1 cellular context compared by ENCODE assay signal in genomic region chr16:29994613-29995329, GRCh38.
A peak's percentile ranks its signal among the peaks of the same experiment; 100 is the strongest.
TF ChIP-seq lines count a peak whose summit lies in the region.

No MANE protein-coding gene starts in this region.

TF ChIP-seq in HepG2, 621 proteins besides CTCF, POLR2A, EP300 and RAD21 (continues in another document):
- TF ChIP-seq, protein P1, sequence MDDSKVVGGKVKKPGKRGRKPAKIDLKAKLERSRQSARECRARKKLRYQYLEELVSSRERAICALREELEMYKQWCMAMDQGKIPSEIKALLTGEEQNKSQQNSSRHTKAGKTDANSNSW (CRISPR knock-in tag; IDR thresholded peaks at IDR 0.05; ENCODE audit: borderline replicate concordance), result no peak
- TF ChIP-seq ZNF136 (CRISPR knock-in tag; IDR thresholded peaks at IDR 0.05; ENCODE audit: low read depth) (no peak), CREM (IDR thresholded peaks at IDR 0.05) (no peak), CREM (CRISPR knock-in tag; IDR thresholded peaks at IDR 0.05) (no peak), ZNF891 (CRISPR knock-in tag; IDR thresholded peaks at IDR 0.05) (no peak), CEBPZ (IDR thresholded peaks at IDR 0.05; ENCODE audit: low read length) (no peak), SOX5 (CRISPR knock-in tag; IDR thresholded peaks at IDR 0.05; ENCODE audit: borderline replicate concordance) (no peak), HHEX (CRISPR knock-in tag; IDR thresholded peaks at IDR 0.05) (no peak), FUBP1 (CRISPR knock-in tag; IDR thresholded peaks at IDR 0.05; ENCODE audit: borderline replicate concordance) (no peak), ZNF234 (CRISPR knock-in tag; conservative IDR thresholded peaks at IDR 0.05) (no peak), ZNF780A (CRISPR knock-in tag; IDR thresholded peaks at IDR 0.05) (0 out of 2 replicates have a peak, but pooled peaks have one; percentile 22), ZNF468 (CRISPR knock-in tag; IDR thresholded peaks at IDR 0.05) (no peak), PLRG1 (conservative IDR thresholded peaks at IDR 0.05) (no peak), ZNF749 (CRISPR knock-in tag; IDR thresholded peaks at IDR 0.05; ENCODE audit: borderline replicate concordance) (no peak), HDAC1 (CRISPR knock-in tag; IDR thresholded peaks at IDR 0.05) (no peak), SNAPC2 (CRISPR knock-in tag; IDR thresholded peaks at IDR 0.05) (no peak), SMARCC2 (IDR thresholded peaks at IDR 0.05) (no peak), SP4 (CRISPR knock-in tag; IDR thresholded peaks at IDR 0.05) (no peak), ARHGAP35 (CRISPR knock-in tag; IDR thresholded peaks at IDR 0.05; ENCODE audit: borderline replicate concordance) (no peak), ZSCAN9 (CRISPR knock-in tag; IDR thresholded peaks at IDR 0.05; ENCODE audit: borderline replicate concordance) (no peak), LCORL (IDR thresholded peaks at IDR 0.05) (no peak), LCORL (CRISPR knock-in tag; IDR thresholded peaks at IDR 0.05) (no peak), HNRNPL (IDR thresholded peaks at IDR 0.05; ENCODE audit: low read depth, low read length) (no peak), ZNF652 (CRISPR knock-in tag; IDR thresholded peaks at IDR 0.05; ENCODE audit: borderline replicate concordance, low read depth) (no peak), ZNF44 (CRISPR knock-in tag; IDR thresholded peaks at IDR 0.05) (0 out of 2 replicates have a peak, but pooled peaks have one; percentile 28), HNF1A (IDR thresholded peaks at IDR 0.05; ENCODE audit: low read depth) (no peak), HNF1A (CRISPR knock-in tag; IDR thresholded peaks at IDR 0.05; ENCODE audit: borderline replicate concordance) (no peak; the same call in 1 of the 2 replicates), HES4 (CRISPR knock-in tag; IDR thresholded peaks at IDR 0.05; ENCODE audit: borderline replicate concordance) (0 out of 2 replicates have a peak, but pooled peaks have one; percentile 9)
- TF ChIP-seq, protein P2, sequence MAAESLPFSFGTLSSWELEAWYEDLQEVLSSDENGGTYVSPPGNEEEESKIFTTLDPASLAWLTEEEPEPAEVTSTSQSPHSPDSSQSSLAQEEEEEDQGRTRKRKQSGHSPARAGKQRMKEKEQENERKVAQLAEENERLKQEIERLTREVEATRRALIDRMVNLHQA (CRISPR knock-in tag; IDR thresholded peaks at IDR 0.05), result no peak
- TF ChIP-seq, protein P3, sequence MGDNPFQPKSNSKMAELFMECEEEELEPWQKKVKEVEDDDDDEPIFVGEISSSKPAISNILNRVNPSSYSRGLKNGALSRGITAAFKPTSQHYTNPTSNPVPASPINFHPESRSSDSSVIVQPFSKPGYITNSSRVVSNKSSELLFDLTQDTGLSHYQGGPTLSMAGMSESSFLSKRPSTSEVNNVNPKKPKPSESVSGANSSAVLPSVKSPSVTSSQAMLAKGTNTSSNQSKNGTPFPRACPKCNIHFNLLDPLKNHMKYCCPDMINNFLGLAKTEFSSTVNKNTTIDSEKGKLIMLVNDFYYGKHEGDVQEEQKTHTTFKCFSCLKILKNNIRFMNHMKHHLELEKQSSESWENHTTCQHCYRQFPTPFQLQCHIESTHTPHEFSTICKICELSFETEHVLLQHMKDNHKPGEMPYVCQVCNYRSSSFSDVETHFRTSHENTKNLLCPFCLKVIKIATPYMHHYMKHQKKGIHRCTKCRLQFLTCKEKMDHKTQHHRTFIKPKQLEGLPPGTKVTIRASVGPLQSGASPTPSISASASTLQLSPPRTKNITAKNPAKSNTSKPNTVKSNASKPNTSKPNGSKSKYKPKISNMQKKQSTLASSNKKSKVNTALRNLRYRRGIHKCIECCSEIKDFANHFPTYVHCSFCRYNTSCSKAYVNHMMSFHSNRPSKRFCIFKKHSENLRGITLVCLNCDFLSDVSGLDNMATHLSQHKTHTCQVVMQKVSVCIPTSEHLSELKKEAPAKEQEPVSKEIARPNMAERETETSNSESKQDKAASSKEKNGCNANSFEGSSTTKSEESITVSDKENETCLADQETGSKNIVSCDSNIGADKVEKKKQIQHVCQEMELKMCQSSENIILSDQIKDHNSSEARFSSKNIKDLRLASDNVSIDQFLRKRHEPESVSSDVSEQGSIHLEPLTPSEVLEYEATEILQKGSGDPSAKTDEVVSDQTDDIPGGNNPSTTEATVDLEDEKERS (CRISPR knock-in tag; IDR thresholded peaks at IDR 0.05), result no peak
- TF ChIP-seq, protein P4, sequence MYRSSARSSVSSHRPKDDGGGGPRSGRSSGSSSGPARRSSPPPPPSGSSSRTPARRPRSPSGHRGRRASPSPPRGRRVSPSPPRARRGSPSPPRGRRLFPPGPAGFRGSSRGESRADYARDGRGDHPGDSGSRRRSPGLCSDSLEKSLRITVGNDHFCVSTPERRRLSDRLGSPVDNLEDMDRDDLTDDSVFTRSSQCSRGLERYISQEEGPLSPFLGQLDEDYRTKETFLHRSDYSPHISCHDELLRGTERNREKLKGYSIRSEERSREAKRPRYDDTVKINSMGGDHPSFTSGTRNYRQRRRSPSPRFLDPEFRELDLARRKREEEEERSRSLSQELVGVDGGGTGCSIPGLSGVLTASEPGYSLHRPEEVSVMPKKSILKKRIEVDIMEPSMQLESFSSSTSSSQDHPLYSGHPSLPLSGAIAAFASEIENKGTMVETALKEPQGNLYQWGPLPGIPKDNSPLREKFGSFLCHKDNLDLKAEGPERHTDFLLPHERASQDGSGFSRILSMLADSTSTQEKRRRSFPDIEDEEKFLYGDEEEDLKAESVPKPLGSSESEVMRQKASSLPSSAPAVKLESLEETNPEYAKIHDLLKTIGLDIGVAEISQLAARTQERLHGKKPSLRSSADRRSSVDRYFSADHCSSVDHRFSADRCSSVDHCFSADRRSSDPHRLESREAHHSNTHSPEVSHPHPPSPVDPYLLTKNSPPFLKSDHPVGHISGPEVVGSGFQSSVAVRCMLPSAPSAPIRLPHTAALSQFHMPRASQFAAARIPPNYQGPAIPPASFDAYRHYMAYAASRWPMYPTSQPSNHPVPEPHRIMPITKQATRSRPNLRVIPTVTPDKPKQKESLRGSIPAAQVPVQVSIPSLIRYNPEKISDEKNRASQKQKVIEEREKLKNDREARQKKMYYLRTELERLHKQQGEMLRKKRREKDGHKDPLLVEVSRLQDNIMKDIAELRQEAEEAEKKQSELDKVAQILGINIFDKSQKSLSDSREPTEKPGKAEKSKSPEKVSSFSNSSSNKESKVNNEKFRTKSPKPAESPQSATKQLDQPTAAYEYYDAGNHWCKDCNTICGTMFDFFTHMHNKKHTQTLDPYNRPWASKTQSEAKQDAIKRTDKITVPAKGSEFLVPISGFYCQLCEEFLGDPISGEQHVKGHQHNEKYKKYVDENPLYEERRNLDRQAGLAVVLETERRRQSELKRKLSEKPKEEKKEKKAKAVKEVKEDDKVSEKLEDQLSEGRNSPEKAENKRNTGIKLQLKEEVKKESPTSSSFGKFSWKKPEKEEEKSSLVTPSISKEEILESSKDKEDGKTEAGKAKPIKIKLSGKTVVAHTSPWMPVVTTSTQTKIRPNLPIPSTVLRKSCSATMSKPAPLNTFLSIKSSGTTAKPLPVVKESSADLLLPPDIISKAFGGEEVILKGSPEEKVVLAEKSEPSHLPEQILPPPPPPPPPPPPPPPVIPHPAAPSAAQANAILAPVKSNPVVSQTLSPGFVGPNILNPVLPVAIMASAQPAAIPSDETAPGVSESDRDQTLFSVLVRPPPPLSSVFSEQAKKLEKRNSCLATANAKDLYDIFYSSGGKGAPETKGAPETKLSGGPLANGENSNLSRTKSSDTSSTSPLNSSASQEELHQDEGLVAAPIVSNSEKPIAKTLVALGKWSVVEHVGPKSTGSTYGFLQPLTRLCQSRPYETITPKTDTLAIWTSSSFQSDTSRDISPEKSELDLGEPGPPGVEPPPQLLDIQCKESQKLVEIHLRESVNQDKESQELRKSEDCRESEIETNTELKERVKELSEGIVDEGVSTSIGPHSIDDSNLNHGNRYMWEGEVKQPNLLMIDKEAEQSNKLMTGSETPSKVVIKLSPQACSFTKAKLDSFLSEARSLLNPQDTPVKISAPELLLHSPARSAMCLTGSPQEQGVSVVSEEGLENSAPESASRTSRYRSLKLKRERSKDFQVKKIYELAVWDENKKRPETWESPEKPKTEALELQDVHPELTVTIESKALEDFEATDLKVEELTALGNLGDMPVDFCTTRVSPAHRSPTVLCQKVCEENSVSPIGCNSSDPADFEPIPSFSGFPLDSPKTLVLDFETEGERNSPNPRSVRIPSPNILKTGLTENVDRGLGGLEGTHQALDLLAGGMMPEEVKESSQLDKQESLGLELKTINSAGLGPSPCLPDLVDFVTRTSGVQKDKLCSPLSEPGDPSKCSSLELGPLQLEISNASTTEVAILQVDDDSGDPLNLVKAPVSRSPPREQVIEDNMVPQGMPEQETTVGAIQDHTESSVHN (CRISPR knock-in tag; IDR thresholded peaks at IDR 0.05), result peak; percentile 77; the same call in 1 of the 2 replicates
- TF ChIP-seq, protein P5, sequence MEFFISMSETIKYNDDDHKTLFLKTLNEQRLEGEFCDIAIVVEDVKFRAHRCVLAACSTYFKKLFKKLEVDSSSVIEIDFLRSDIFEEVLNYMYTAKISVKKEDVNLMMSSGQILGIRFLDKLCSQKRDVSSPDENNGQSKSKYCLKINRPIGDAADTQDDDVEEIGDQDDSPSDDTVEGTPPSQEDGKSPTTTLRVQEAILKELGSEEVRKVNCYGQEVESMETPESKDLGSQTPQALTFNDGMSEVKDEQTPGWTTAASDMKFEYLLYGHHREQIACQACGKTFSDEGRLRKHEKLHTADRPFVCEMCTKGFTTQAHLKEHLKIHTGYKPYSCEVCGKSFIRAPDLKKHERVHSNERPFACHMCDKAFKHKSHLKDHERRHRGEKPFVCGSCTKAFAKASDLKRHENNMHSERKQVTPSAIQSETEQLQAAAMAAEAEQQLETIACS (CRISPR knock-in tag; IDR thresholded peaks at IDR 0.05), result no peak
- TF ChIP-seq, protein P6, sequence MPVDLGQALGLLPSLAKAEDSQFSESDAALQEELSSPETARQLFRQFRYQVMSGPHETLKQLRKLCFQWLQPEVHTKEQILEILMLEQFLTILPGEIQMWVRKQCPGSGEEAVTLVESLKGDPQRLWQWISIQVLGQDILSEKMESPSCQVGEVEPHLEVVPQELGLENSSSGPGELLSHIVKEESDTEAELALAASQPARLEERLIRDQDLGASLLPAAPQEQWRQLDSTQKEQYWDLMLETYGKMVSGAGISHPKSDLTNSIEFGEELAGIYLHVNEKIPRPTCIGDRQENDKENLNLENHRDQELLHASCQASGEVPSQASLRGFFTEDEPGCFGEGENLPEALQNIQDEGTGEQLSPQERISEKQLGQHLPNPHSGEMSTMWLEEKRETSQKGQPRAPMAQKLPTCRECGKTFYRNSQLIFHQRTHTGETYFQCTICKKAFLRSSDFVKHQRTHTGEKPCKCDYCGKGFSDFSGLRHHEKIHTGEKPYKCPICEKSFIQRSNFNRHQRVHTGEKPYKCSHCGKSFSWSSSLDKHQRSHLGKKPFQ (CRISPR knock-in tag; IDR thresholded peaks at IDR 0.05; ENCODE audit: insufficient replicate concordance), result no peak
